ENCODE assay signal across 2 cellular contexts in genomic region chr17:82101767-82102679, GRCh38.
TF ChIP-seq lines count a peak whose summit lies in the region.

No MANE protein-coding gene starts in this region.

TF ChIP-seq in A549, 52 proteins besides CTCF, POLR2A, EP300 and RAD21 (continued from another document):
- TF ChIP-seq USF2 (IDR thresholded peaks at IDR 0.05) (no peak), ELK1 (IDR thresholded peaks at IDR 0.05; ENCODE audit: low read depth, low read length) (no peak), MYC (IDR thresholded peaks at IDR 0.05; ENCODE audit: borderline replicate concordance, low read length) (no peak), CEBPB (IDR thresholded peaks at IDR 0.05) (peak in 1 of 2 experiments; percentile 59; a peak in 1 of 4 replicates), HMGXB4 (CRISPR knock-in tag; IDR thresholded peaks at IDR 0.05; ENCODE audit: borderline replicate concordance) (no peak)
- TF ChIP-seq, protein P1, sequence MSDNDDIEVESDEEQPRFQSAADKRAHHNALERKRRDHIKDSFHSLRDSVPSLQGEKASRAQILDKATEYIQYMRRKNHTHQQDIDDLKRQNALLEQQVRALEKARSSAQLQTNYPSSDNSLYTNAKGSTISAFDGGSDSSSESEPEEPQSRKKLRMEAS (IDR thresholded peaks at IDR 0.05): peak; percentile 33
- TF ChIP-seq, protein P2, sequence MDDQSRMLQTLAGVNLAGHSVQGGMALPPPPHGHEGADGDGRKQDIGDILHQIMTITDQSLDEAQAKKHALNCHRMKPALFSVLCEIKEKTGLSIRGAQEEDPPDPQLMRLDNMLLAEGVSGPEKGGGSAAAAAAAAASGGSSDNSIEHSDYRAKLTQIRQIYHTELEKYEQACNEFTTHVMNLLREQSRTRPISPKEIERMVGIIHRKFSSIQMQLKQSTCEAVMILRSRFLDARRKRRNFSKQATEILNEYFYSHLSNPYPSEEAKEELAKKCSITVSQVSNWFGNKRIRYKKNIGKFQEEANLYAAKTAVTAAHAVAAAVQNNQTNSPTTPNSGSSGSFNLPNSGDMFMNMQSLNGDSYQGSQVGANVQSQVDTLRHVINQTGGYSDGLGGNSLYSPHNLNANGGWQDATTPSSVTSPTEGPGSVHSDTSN (IDR thresholded peaks at IDR 0.05): peak; percentile 31; the same call in 1 of the 2 replicates

TF ChIP-seq in HCT116, 20 proteins besides CTCF, POLR2A, EP300 and RAD21:
- TF ChIP-seq, protein P3, sequence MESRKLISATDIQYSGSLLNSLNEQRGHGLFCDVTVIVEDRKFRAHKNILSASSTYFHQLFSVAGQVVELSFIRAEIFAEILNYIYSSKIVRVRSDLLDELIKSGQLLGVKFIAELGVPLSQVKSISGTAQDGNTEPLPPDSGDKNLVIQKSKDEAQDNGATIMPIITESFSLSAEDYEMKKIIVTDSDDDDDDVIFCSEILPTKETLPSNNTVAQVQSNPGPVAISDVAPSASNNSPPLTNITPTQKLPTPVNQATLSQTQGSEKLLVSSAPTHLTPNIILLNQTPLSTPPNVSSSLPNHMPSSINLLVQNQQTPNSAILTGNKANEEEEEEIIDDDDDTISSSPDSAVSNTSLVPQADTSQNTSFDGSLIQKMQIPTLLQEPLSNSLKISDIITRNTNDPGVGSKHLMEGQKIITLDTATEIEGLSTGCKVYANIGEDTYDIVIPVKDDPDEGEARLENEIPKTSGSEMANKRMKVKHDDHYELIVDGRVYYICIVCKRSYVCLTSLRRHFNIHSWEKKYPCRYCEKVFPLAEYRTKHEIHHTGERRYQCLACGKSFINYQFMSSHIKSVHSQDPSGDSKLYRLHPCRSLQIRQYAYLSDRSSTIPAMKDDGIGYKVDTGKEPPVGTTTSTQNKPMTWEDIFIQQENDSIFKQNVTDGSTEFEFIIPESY (IDR thresholded peaks at IDR 0.05; ENCODE audit: extremely low read depth, insufficient replicate concordance, low read length): no peak
- TF ChIP-seq CBX3 (IDR thresholded peaks at IDR 0.05; ENCODE audit: low read depth): no peak
- TF ChIP-seq ATF3 (IDR thresholded peaks at IDR 0.05): no peak
- no peak for TF ChIP-seq SIN3A (IDR thresholded peaks at IDR 0.05; ENCODE audit: low read depth)
- no peak for TF ChIP-seq ZFX (IDR thresholded peaks at IDR 0.05)
- peak; percentile 6; the same call in 1 of the 2 replicates for TF ChIP-seq POLR2AphosphoS5 (IDR thresholded peaks at IDR 0.05; ENCODE audit: low read depth, low read length)
- TF ChIP-seq, protein P4, sequence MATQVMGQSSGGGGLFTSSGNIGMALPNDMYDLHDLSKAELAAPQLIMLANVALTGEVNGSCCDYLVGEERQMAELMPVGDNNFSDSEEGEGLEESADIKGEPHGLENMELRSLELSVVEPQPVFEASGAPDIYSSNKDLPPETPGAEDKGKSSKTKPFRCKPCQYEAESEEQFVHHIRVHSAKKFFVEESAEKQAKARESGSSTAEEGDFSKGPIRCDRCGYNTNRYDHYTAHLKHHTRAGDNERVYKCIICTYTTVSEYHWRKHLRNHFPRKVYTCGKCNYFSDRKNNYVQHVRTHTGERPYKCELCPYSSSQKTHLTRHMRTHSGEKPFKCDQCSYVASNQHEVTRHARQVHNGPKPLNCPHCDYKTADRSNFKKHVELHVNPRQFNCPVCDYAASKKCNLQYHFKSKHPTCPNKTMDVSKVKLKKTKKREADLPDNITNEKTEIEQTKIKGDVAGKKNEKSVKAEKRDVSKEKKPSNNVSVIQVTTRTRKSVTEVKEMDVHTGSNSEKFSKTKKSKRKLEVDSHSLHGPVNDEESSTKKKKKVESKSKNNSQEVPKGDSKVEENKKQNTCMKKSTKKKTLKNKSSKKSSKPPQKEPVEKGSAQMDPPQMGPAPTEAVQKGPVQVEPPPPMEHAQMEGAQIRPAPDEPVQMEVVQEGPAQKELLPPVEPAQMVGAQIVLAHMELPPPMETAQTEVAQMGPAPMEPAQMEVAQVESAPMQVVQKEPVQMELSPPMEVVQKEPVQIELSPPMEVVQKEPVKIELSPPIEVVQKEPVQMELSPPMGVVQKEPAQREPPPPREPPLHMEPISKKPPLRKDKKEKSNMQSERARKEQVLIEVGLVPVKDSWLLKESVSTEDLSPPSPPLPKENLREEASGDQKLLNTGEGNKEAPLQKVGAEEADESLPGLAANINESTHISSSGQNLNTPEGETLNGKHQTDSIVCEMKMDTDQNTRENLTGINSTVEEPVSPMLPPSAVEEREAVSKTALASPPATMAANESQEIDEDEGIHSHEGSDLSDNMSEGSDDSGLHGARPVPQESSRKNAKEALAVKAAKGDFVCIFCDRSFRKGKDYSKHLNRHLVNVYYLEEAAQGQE (IDR thresholded peaks at IDR 0.05; ENCODE audit: low read depth): no peak
- TF ChIP-seq SP1 (IDR thresholded peaks at IDR 0.05; ENCODE audit: low read depth): no peak
